Comparison of ENCODE assay signal across 1 cellular context in the genomic region with DNA sequence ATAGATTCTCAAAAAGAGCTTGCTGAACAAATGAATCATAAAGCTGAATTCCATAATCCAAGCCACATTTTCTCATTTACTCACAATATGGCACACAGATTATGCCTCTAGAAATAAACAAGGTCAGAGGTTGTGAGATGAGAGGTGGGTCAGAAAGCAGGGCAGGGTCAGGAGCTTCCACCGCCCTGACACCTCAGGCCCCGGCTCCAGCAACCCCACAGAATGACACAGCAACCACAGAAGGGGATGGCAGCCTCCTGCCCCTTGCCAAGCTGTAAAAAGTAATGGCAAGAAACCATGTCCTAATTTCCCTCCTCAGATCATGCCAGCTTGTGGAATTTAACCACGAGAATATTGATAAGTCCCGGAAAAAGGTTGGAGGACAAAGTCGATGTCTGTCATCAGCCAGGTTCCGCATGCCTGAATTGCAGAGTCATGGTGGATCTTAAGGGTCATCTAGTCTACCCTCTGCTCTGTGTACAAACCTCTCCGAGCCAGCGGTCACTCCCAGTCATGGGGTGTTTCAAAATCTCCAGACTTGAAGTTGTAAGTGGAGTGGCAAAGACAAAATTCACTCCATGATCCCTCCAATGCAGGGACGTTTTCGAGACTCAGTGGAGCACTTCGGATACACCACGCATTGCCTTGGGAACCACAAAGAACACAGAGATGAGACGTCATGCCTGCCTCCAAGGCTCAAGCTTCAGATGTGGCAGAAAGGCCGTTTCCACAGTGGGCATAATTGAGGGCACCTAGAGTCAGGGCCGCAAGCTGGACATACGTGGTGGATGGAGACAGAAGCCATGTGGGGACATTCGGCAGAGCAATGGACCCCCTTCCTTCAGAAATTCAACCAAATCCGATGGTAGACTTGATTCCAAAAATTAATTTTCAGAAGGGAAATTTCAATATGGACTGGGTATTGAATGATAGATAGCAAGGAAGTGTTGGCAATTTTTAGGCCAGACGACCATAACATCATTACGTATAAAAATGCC.
TF ChIP-seq lines count a peak whose summit lies in the region.

No MANE protein-coding gene starts in this region.

TF ChIP-seq in HepG2, 621 proteins besides CTCF, POLR2A, EP300 and RAD21 (continued from another document and continues in another):
- TF ChIP-seq, protein P1, sequence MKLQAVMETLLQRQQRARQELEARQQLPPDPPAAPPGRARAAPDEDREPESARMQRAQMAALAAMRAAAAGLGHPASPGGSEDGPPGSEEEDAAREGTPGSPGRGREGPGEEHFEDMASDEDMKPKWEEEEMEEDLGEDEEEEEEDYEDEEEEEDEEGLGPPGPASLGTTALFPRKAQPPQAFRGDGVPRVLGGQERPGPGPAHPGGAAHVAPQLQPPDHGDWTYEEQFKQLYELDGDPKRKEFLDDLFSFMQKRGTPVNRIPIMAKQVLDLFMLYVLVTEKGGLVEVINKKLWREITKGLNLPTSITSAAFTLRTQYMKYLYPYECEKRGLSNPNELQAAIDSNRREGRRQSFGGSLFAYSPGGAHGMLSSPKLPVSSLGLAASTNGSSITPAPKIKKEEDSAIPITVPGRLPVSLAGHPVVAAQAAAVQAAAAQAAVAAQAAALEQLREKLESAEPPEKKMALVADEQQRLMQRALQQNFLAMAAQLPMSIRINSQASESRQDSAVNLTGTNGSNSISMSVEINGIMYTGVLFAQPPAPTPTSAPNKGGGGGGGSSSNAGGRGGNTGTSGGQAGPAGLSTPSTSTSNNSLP (IDR thresholded peaks at IDR 0.05; ENCODE audit: low read depth, low read length) = peak; percentile 52; the same call in 1 of the 2 replicates
- TF ChIP-seq ZNF816 (CRISPR knock-in tag; IDR thresholded peaks at IDR 0.05; ENCODE audit: borderline replicate concordance) = no peak
- peak; percentile 29; the same call in 1 of the 2 replicates for TF ChIP-seq YEATS2 (CRISPR knock-in tag; IDR thresholded peaks at IDR 0.05; ENCODE audit: borderline replicate concordance)
- peak; percentile 66; the same call in 1 of the 2 replicates for TF ChIP-seq JUND (CRISPR knock-in tag; IDR thresholded peaks at IDR 0.05)
- TF ChIP-seq, protein P2, sequence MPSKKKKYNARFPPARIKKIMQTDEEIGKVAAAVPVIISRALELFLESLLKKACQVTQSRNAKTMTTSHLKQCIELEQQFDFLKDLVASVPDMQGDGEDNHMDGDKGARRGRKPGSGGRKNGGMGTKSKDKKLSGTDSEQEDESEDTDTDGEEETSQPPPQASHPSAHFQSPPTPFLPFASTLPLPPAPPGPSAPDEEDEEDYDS (CRISPR knock-in tag; IDR thresholded peaks at IDR 0.05) = peak; percentile 60; the same call in 1 of the 2 replicates
- TF ChIP-seq, protein P3, sequence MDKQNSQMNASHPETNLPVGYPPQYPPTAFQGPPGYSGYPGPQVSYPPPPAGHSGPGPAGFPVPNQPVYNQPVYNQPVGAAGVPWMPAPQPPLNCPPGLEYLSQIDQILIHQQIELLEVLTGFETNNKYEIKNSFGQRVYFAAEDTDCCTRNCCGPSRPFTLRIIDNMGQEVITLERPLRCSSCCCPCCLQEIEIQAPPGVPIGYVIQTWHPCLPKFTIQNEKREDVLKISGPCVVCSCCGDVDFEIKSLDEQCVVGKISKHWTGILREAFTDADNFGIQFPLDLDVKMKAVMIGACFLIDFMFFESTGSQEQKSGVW (CRISPR knock-in tag; IDR thresholded peaks at IDR 0.05; ENCODE audit: borderline replicate concordance) = no peak
- TF ChIP-seq KLF15 (CRISPR knock-in tag; IDR thresholded peaks at IDR 0.05; ENCODE audit: borderline replicate concordance) = no peak
- no peak for TF ChIP-seq ZNF12 (CRISPR knock-in tag; IDR thresholded peaks at IDR 0.05)
- TF ChIP-seq, protein P4, sequence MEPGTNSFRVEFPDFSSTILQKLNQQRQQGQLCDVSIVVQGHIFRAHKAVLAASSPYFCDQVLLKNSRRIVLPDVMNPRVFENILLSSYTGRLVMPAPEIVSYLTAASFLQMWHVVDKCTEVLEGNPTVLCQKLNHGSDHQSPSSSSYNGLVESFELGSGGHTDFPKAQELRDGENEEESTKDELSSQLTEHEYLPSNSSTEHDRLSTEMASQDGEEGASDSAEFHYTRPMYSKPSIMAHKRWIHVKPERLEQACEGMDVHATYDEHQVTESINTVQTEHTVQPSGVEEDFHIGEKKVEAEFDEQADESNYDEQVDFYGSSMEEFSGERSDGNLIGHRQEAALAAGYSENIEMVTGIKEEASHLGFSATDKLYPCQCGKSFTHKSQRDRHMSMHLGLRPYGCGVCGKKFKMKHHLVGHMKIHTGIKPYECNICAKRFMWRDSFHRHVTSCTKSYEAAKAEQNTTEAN (CRISPR knock-in tag; conservative IDR thresholded peaks at IDR 0.05) = no peak
- peak; percentile 51; the same call in 1 of the 2 replicates for TF ChIP-seq ZFX (CRISPR knock-in tag; IDR thresholded peaks at IDR 0.05; ENCODE audit: low read depth)
- no peak for TF ChIP-seq SIN3A (IDR thresholded peaks at IDR 0.05; ENCODE audit: borderline replicate concordance, low read depth, low read length)
- TF ChIP-seq ARID2 (CRISPR knock-in tag; IDR thresholded peaks at IDR 0.05; ENCODE audit: borderline replicate concordance) = no peak
- TF ChIP-seq ZNF615 (CRISPR knock-in tag; IDR thresholded peaks at IDR 0.05; ENCODE audit: borderline replicate concordance) = no peak; the same call in 1 of the 2 replicates
- TF ChIP-seq ZNF234 (CRISPR knock-in tag; conservative IDR thresholded peaks at IDR 0.05) = no peak
- TF ChIP-seq ZBTB8A (CRISPR knock-in tag; IDR thresholded peaks at IDR 0.05; ENCODE audit: borderline replicate concordance, low read depth) = peak; percentile 73; the same call in 1 of the 2 replicates
- no peak; the same call in 1 of the 2 replicates for TF ChIP-seq FOXK2 (IDR thresholded peaks at IDR 0.05)
- TF ChIP-seq RFX5 (IDR thresholded peaks at IDR 0.05; ENCODE audit: low read depth, low read length) = no peak
- TF ChIP-seq, protein P5, sequence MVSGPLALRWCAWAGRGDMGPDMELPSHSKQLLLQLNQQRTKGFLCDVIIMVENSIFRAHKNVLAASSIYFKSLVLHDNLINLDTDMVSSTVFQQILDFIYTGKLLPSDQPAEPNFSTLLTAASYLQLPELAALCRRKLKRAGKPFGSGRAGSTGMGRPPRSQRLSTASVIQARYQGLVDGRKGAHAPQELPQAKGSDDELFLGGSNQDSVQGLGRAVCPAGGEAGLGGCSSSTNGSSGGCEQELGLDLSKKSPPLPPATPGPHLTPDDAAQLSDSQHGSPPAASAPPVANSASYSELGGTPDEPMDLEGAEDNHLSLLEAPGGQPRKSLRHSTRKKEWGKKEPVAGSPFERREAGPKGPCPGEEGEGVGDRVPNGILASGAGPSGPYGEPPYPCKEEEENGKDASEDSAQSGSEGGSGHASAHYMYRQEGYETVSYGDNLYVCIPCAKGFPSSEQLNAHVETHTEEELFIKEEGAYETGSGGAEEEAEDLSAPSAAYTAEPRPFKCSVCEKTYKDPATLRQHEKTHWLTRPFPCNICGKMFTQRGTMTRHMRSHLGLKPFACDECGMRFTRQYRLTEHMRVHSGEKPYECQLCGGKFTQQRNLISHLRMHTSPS (CRISPR knock-in tag; IDR thresholded peaks at IDR 0.05; ENCODE audit: low read depth) = peak; percentile 85; the same call in 1 of the 2 replicates
- 0 out of 2 replicates have a peak, but pooled peaks have one; percentile 72 for TF ChIP-seq TSC22D2 (CRISPR knock-in tag; IDR thresholded peaks at IDR 0.05; ENCODE audit: borderline replicate concordance)
- peak; percentile 72; the same call in 1 of the 2 replicates for TF ChIP-seq MTA1 (CRISPR knock-in tag; IDR thresholded peaks at IDR 0.05; ENCODE audit: borderline replicate concordance)
- no peak; the same call in 1 of the 2 replicates for TF ChIP-seq AHR (CRISPR knock-in tag; IDR thresholded peaks at IDR 0.05)
- TF ChIP-seq, protein P6, sequence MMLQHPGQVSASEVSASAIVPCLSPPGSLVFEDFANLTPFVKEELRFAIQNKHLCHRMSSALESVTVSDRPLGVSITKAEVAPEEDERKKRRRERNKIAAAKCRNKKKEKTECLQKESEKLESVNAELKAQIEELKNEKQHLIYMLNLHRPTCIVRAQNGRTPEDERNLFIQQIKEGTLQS (CRISPR knock-in tag; IDR thresholded peaks at IDR 0.05) = peak; percentile 87; the same call in 1 of the 2 replicates
- no peak for TF ChIP-seq NFIB (CRISPR knock-in tag; IDR thresholded peaks at IDR 0.05; ENCODE audit: borderline replicate concordance)
- TF ChIP-seq SUZ12 (IDR thresholded peaks at IDR 0.05; ENCODE audit: low read depth, low read length) = no peak
- no peak for TF ChIP-seq NFYC (CRISPR knock-in tag; IDR thresholded peaks at IDR 0.05)
- no peak for TF ChIP-seq ZNF780A (CRISPR knock-in tag; IDR thresholded peaks at IDR 0.05)
- TF ChIP-seq NFE2L2 (IDR thresholded peaks at IDR 0.05; ENCODE audit: low read length) = peak; percentile 97
- TF ChIP-seq TP53 (CRISPR knock-in tag; conservative IDR thresholded peaks at IDR 0.05) = no peak
- TF ChIP-seq SATB2 (CRISPR knock-in tag; IDR thresholded peaks at IDR 0.05) = no peak
- TF ChIP-seq, protein P7, sequence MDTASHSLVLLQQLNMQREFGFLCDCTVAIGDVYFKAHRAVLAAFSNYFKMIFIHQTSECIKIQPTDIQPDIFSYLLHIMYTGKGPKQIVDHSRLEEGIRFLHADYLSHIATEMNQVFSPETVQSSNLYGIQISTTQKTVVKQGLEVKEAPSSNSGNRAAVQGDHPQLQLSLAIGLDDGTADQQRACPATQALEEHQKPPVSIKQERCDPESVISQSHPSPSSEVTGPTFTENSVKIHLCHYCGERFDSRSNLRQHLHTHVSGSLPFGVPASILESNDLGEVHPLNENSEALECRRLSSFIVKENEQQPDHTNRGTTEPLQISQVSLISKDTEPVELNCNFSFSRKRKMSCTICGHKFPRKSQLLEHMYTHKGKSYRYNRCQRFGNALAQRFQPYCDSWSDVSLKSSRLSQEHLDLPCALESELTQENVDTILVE (CRISPR knock-in tag; IDR thresholded peaks at IDR 0.05) = peak; percentile 24; the same call in 1 of the 2 replicates
- TF ChIP-seq ZNF670 (CRISPR knock-in tag; IDR thresholded peaks at IDR 0.05; ENCODE audit: borderline replicate concordance) = no peak
- TF ChIP-seq, protein P8, sequence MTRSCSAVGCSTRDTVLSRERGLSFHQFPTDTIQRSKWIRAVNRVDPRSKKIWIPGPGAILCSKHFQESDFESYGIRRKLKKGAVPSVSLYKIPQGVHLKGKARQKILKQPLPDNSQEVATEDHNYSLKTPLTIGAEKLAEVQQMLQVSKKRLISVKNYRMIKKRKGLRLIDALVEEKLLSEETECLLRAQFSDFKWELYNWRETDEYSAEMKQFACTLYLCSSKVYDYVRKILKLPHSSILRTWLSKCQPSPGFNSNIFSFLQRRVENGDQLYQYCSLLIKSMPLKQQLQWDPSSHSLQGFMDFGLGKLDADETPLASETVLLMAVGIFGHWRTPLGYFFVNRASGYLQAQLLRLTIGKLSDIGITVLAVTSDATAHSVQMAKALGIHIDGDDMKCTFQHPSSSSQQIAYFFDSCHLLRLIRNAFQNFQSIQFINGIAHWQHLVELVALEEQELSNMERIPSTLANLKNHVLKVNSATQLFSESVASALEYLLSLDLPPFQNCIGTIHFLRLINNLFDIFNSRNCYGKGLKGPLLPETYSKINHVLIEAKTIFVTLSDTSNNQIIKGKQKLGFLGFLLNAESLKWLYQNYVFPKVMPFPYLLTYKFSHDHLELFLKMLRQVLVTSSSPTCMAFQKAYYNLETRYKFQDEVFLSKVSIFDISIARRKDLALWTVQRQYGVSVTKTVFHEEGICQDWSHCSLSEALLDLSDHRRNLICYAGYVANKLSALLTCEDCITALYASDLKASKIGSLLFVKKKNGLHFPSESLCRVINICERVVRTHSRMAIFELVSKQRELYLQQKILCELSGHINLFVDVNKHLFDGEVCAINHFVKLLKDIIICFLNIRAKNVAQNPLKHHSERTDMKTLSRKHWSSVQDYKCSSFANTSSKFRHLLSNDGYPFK (CRISPR knock-in tag; IDR thresholded peaks at IDR 0.05; ENCODE audit: borderline replicate concordance) = peak; percentile 25; the same call in 1 of the 2 replicates
- TF ChIP-seq, protein P9, sequence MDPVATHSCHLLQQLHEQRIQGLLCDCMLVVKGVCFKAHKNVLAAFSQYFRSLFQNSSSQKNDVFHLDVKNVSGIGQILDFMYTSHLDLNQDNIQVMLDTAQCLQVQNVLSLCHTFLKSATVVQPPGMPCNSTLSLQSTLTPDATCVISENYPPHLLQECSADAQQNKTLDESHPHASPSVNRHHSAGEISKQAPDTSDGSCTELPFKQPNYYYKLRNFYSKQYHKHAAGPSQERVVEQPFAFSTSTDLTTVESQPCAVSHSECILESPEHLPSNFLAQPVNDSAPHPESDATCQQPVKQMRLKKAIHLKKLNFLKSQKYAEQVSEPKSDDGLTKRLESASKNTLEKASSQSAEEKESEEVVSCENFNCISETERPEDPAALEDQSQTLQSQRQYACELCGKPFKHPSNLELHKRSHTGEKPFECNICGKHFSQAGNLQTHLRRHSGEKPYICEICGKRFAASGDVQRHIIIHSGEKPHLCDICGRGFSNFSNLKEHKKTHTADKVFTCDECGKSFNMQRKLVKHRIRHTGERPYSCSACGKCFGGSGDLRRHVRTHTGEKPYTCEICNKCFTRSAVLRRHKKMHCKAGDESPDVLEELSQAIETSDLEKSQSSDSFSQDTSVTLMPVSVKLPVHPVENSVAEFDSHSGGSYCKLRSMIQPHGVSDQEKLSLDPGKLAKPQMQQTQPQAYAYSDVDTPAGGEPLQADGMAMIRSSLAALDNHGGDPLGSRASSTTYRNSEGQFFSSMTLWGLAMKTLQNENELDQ (CRISPR knock-in tag; IDR thresholded peaks at IDR 0.05; ENCODE audit: borderline replicate concordance) = no peak
- TF ChIP-seq, protein P10, sequence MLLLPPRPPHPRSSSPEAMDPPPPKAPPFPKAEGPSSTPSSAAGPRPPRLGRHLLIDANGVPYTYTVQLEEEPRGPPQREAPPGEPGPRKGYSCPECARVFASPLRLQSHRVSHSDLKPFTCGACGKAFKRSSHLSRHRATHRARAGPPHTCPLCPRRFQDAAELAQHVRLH (CRISPR knock-in tag; IDR thresholded peaks at IDR 0.05; ENCODE audit: borderline replicate concordance, low read depth) = peak; percentile 91; the same call in 1 of the 2 replicates
- no peak for TF ChIP-seq ZNF569 (CRISPR knock-in tag; IDR thresholded peaks at IDR 0.05; ENCODE audit: borderline replicate concordance)
- TF ChIP-seq, protein P11, sequence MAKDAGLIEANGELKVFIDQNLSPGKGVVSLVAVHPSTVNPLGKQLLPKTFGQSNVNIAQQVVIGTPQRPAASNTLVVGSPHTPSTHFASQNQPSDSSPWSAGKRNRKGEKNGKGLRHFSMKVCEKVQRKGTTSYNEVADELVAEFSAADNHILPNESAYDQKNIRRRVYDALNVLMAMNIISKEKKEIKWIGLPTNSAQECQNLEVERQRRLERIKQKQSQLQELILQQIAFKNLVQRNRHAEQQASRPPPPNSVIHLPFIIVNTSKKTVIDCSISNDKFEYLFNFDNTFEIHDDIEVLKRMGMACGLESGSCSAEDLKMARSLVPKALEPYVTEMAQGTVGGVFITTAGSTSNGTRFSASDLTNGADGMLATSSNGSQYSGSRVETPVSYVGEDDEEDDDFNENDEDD (CRISPR knock-in tag; IDR thresholded peaks at IDR 0.05; ENCODE audit: borderline replicate concordance) = peak; percentile 51; the same call in 1 of the 2 replicates
